Comparison of ENCODE assay signal across 11 cellular contexts in genomic region chr12:98227162-98227561, GRCh38.
DNase-seq lines count a peak whose midpoint lies in the region; ATAC-seq, FAIRE-seq and TF ChIP-seq lines count a peak whose summit lies in the region.
"Had no signal": no experiment of that assay in that cellular context is flagged by ENCODE, and none has a peak within 500 bp of the region (broad histone marks: within the 10 kb centered on the region; RNA-seq: fewer than 3 reads in every experiment).

No MANE protein-coding gene starts in this region.

- intact Hi-C loops in HepG2 (cut with micrococcal nuclease; ENCODE audit: unreplicated experiment): loop anchor here (1.0 kb wide), 1 partner anchor 146 kb away; no protein-coding TSS in a partner anchor
- intact Hi-C loops in activated naive CD4-positive, alpha-beta T cell treated with anti-CD3 and anti-CD28 coated beads for 36 hours (cut with micrococcal nuclease): loop anchor here (1.0 kb wide), 1 partner anchor 170 kb away; no protein-coding TSS in a partner anchor

- TF ChIP-seq CTCF in D721Med (IDR thresholded peaks at IDR 0.05; ENCODE audit: insufficient read depth, missing control alignments) (peak; percentile 27), WERI-Rb-1 (IDR thresholded peaks at IDR 0.05; ENCODE audit: low read depth, low read length) (peak; percentile 88), HepG2 (CRISPR knock-in tag; IDR thresholded peaks at IDR 0.05) (peak; percentile 29)

- FAIRE-seq in D721Med (lab: Jason Lieb, UNC) (no peak), HepG2 (lab: Jason Lieb, UNC) (no peak)
- FAIRE-seq: GM18507 had no signal

- BruUV-seq in HepG2 (replicated peaks; lab: Mats Ljungman, UMichigan): no TSS peak

- no peak for TF ChIP-seq RAD21 in HepG2 (CRISPR knock-in tag; IDR thresholded peaks at IDR 0.05)

- H3K4me3 ChIP-seq in Jurkat, Clone E6-1 (ENCODE audit: low read length): no peak overlapping the region
- H3K4me3 ChIP-seq in WERI-Rb-1 (ENCODE audit: low read depth, low read length): no peak overlapping the region
- no peak overlapping the region for H3K4me3 ChIP-seq in HepG2 (replicated peaks in 1 of 3; ENCODE audit: insufficient read depth in 1 of 3, low read depth in 2 of 3, low read length in 3 of 3)

- no peaks in the 10 kb centered on the region for H3K79me2 ChIP-seq in HepG2 (ENCODE audit: insufficient read depth, low read length)

- no peaks in the 10 kb centered on the region for H3K36me3 Mint-ChIP-seq in activated naive CD4-positive, alpha-beta T cell treated with anti-CD3 and anti-CD28 coated beads for 36 hours (ENCODE audit: low read depth)
- H3K36me3 Mint-ChIP-seq: immature natural killer cell had no signal

- no peak overlapping the region for H2AFZ ChIP-seq in HepG2 (ENCODE audit: low read length)

- WGBS in HepG2 (ENCODE audit: low lambda C conversion rate): 64% methylated on average over 6 of the region's 6 CpGs

- no peak for DNase-seq in D721Med (ENCODE audit: insufficient read length, low spot score)
- DNase-seq in Jurkat, Clone E6-1 (ENCODE audit: low read depth, low spot score): peak; percentile 42
- DNase-seq in WERI-Rb-1: peak; percentile 31
- DNase-seq in HepG2 (ENCODE audit: low spot score): peak; percentile 6
- DNase-seq in HCEC 1CT: no peak
- DNase-seq in HuH-7.5 (ENCODE audit: low spot score): no peak
- DNase-seq in activated CD8-positive, alpha-beta memory T cell treated with anti-CD3 and anti-CD28 coated beads, Interleukin-2, amount 50 U/mL, for 48 hours: no peak
- no peak for DNase-seq in activated naive CD4-positive, alpha-beta T cell treated with anti-CD3 and anti-CD28 coated beads for 36 hours
- DNase-seq: immature natural killer cell, NCI-H187 treated with DMSO at 0.1 percent for 48 hours had no signal

- no peak overlapping the region for H3K4me2 ChIP-seq in HepG2 (ENCODE audit: low read depth, low read length)

- H3K4me3 Mint-ChIP-seq in activated naive CD4-positive, alpha-beta T cell treated with anti-CD3 and anti-CD28 coated beads for 36 hours: no peak overlapping the region
- H3K4me3 Mint-ChIP-seq: immature natural killer cell had no signal

- POLR2A ChIA-PET in HepG2 (lab: Yijun Ruan, JAX): no interaction called here

- H3K9me3 Mint-ChIP-seq in activated naive CD4-positive, alpha-beta T cell treated with anti-CD3 and anti-CD28 coated beads for 36 hours: no peaks in the 10 kb centered on the region
- H3K9me3 Mint-ChIP-seq: immature natural killer cell had no signal

- no peak overlapping the region for H3K27ac Mint-ChIP-seq in activated naive CD4-positive, alpha-beta T cell treated with anti-CD3 and anti-CD28 coated beads for 36 hours
- H3K27ac Mint-ChIP-seq: immature natural killer cell had no signal

- H3K27me3 ChIP-seq in WERI-Rb-1 (ENCODE audit: insufficient read depth, low read depth, severe bottlenecking): no peaks in the 10 kb centered on the region
- no peaks in the 10 kb centered on the region for H3K27me3 ChIP-seq in HepG2 (ENCODE audit: control insufficient read depth in 1 of 2, insufficient read depth in 2 of 2, low read length in 2 of 2)

- no peak for TF ChIP-seq POLR2A in HepG2 (IDR thresholded peaks at IDR 0.05; ENCODE audit: insufficient read depth in 1 of 2, low read depth in 2 of 2, low read length in 2 of 2)

- H3K36me3 ChIP-seq in WERI-Rb-1: no peaks in the 10 kb centered on the region
- H3K36me3 ChIP-seq in HepG2 (replicated peaks in 1 of 2; ENCODE audit: control insufficient read depth in 1 of 2, insufficient read depth in 2 of 2, low read length in 2 of 2): no peaks in the 10 kb centered on the region

- H3K9ac ChIP-seq in HepG2 (ENCODE audit: insufficient read depth, low read depth, low read length): no peak overlapping the region

- TF ChIP-seq EP300 in HepG2 (IDR thresholded peaks at IDR 0.05; ENCODE audit: low read depth in 2 of 2, low read length in 2 of 2) (no peak), HepG2 (CRISPR knock-in tag; IDR thresholded peaks at IDR 0.05; ENCODE audit: borderline replicate concordance) (no peak)

- no peaks in the 10 kb centered on the region for H4K20me1 ChIP-seq in HepG2 (ENCODE audit: insufficient read depth, low read length)

- no peak overlapping the region for H3K27ac ChIP-seq in WERI-Rb-1
- no peak overlapping the region for H3K27ac ChIP-seq in HepG2 (ENCODE audit: extremely low read length, insufficient read depth, low read length)

- peak; percentile 60; the same call in 2 of the 3 replicates for ATAC-seq in HepG2

- in situ Hi-C loops in HepG2 (cut with HindIII; ENCODE audit: extremely low pct_ligation_motif_present, low pct_unique_long_range_greater_than_20kb): no loop called here

- H3K4me1 ChIP-seq in HepG2 (ENCODE audit: insufficient read depth, low read length): peaks cover 12% of the 10 kb centered on the region; the same call in 1 of the 2 replicates

- no peaks in the 10 kb centered on the region for H3K4me1 Mint-ChIP-seq in activated naive CD4-positive, alpha-beta T cell treated with anti-CD3 and anti-CD28 coated beads for 36 hours (ENCODE audit: low read depth)
- H3K4me1 Mint-ChIP-seq: immature natural killer cell had no signal

- CTCF ChIA-PET in HepG2 (lab: Yijun Ruan, JAX; ENCODE audit: low intra/inter-chr PET ratio, low total read pairs): no interaction called here
- CTCF ChIA-PET in activated naive CD4-positive, alpha-beta T cell treated with anti-CD3 and anti-CD28 coated beads for 36 hours (lab: Charles Lee): interaction anchor here (1.1 kb wide), 1 partner anchor 170 kb away, joined by 4 read pairs; no protein-coding TSS in a partner anchor

- H3K27me3 Mint-ChIP-seq in activated naive CD4-positive, alpha-beta T cell treated with anti-CD3 and anti-CD28 coated beads for 36 hours (ENCODE audit: low read depth): peaks cover 3% of the 10 kb centered on the region

- H3K9me3 ChIP-seq in WERI-Rb-1 (ENCODE audit: severe bottlenecking): no peaks in the 10 kb centered on the region
- H3K9me3 ChIP-seq in HepG2 (ENCODE audit: low read length): no peaks in the 10 kb centered on the region

TF ChIP-seq in HepG2, 621 proteins besides CTCF, POLR2A, EP300 and RAD21:
- TF ChIP-seq STAG1 (CRISPR knock-in tag; IDR thresholded peaks at IDR 0.05) (peak; percentile 32; the same call in 1 of the 2 replicates), TFAP4 (IDR thresholded peaks at IDR 0.05; ENCODE audit: borderline replicate concordance, low read depth) (no peak), HOXA7 (CRISPR knock-in tag; IDR thresholded peaks at IDR 0.05) (no peak), ZNF512B (CRISPR knock-in tag; IDR thresholded peaks at IDR 0.05; ENCODE audit: borderline replicate concordance) (no peak), ZNF766 (CRISPR knock-in tag; IDR thresholded peaks at IDR 0.05; ENCODE audit: borderline replicate concordance) (no peak), GABPA (IDR thresholded peaks at IDR 0.05; ENCODE audit: low read depth, low read length) (no peak), GABPA (CRISPR knock-in tag; IDR thresholded peaks at IDR 0.05; ENCODE audit: low read depth) (0 out of 2 replicates have a peak, but pooled peaks have one; percentile 22), EZH2 (conservative IDR thresholded peaks at IDR 0.05; ENCODE audit: low read depth, low read length) (no peak)

Comparison
In these comparisons a context has a peak if more than half of its experiments do, and no peak if none do; other contexts are left out.
1. DNase-seq: peak in Jurkat, Clone E6-1 (single experiment), WERI-Rb-1 (single experiment) and HepG2 (single experiment); none in D721Med (single experiment), HCEC 1CT (single experiment), HuH-7.5 (single experiment), activated CD8-positive, alpha-beta memory T cell treated with anti-CD3 and anti-CD28 coated beads, Interleukin-2, amount 50 U/mL, for 48 hours (single experiment) and activated naive CD4-positive, alpha-beta T cell treated with anti-CD3 and anti-CD28 coated beads for 36 hours (single experiment).
2. CTCF ChIP-seq: peak in every context shown above with its lines; median percentile 88 in WERI-Rb-1; 29 in HepG2; 27 in D721Med.